ENCODE assay signal across 9 cellular contexts in genomic region chr3:141366285-141367037, GRCh38. TPM values are rescaled to one million over a fixed set of nuclear protein-coding genes. Genes with fewer than 3 reads are reported as not detected.
DNase-seq lines count a peak whose midpoint lies in the region; ATAC-seq and TF ChIP-seq lines count a peak whose summit lies in the region.
"Had no signal": no experiment of that assay in that cellular context is flagged by ENCODE, and none has a peak within 500 bp of the region (broad histone marks: within the 10 kb centered on the region; RNA-seq: fewer than 3 reads in every experiment).

No MANE protein-coding gene starts in this region.

- WGBS in mammary epithelial cell (ENCODE audit: low coverage, missing lambda C conversion rate), result 3% methylated on average over 5 of the region's 5 CpGs
- WGBS in lung, 2 donors, result 45 to 59% methylated on average over 5 of the region's 5 CpGs

- H3K4me2 ChIP-seq in mammary epithelial cell (ENCODE audit: insufficient read depth, low read depth, low read length), result peak overlapping the region; percentile 74

- H3K9me3 ChIP-seq in mammary epithelial cell (replicated peaks; ENCODE audit: insufficient read depth, low read length), result no peaks in the 10 kb centered on the region
- H3K9me3 ChIP-seq in lung (ENCODE audit: control insufficient read depth in 2 of 2, insufficient read depth in 1 of 2, low read length in 1 of 2), result no peaks in the 10 kb centered on the region
- H3K9me3 ChIP-seq in upper lobe of right lung, result no peaks in the 10 kb centered on the region

- dilution Hi-C loops in mammary epithelial cell (cut with HindIII; ENCODE audit: low sequenced_read_pairs), result loop anchor here (5.0 kb wide), 1 partner anchor 46 kb away; no protein-coding TSS in a partner anchor

- H3K4me3 ChIP-seq in mammary epithelial cell (replicated peaks in 1 of 3; ENCODE audit: insufficient read depth in 1 of 3, low read depth in 2 of 3, low read length in 3 of 3) (peak overlapping the region in 1 of 3 experiments; percentile 23), lung (no peak overlapping the region), upper lobe of right lung (no peak overlapping the region)

- in situ Hi-C loops in mammary epithelial cell (cut with MboI; ENCODE audit: low sequenced_read_pairs in 2 of 2), result no loop called here

- H3K27ac ChIP-seq in mammary epithelial cell (ENCODE audit: insufficient read depth, low read depth, low read length) (peak overlapping the region; percentile 99), lung (ENCODE audit: low read depth in 1 of 2, low read length in 1 of 2) (peak overlapping the region; percentile 96 to 99), upper lobe of right lung (peak overlapping the region; percentile 90)
- H3K27ac ChIP-seq: 22Rv1 had no signal

- H4K20me1 ChIP-seq in mammary epithelial cell (ENCODE audit: insufficient read depth, low read length), result no peaks in the 10 kb centered on the region

- H3K36me3 ChIP-seq in mammary epithelial cell (ENCODE audit: insufficient read depth, low read length) (no peaks in the 10 kb centered on the region), lung (ENCODE audit: control insufficient read depth in 2 of 2, insufficient read depth in 2 of 2, low read length in 2 of 2) (no peaks in the 10 kb centered on the region), upper lobe of right lung (no peaks in the 10 kb centered on the region)

- peak in 1 of 2 donors; percentile 12 for TF ChIP-seq CTCF in mammary epithelial cell (conservative IDR thresholded peaks at IDR 0.05 in 1 of 2, IDR thresholded peaks at IDR 0.05 in 1 of 2; ENCODE audit: extremely low read depth in 1 of 2, insufficient read depth in 1 of 2, low read depth in 1 of 2, low read length in 2 of 2)
- no peak for TF ChIP-seq CTCF in lung (IDR thresholded peaks at IDR 0.05; ENCODE audit: control extremely low read depth, extremely low read depth)
- no peak for TF ChIP-seq CTCF in upper lobe of right lung (IDR thresholded peaks at IDR 0.05)

- no TSS peak for BruUV-seq in mammary epithelial cell (replicated peaks; lab: Mats Ljungman, UMichigan)

- peaks cover 55% of the 10 kb centered on the region for H3K4me1 ChIP-seq in mammary epithelial cell (ENCODE audit: insufficient read depth, low read length)
- peaks cover 13 to 23% of the 10 kb centered on the region in 2 donors for H3K4me1 ChIP-seq in lung (ENCODE audit: control insufficient read depth in 2 of 2, insufficient read depth in 2 of 2, low read length in 2 of 2)
- peaks cover 48% of the 10 kb centered on the region for H3K4me1 ChIP-seq in upper lobe of right lung

- H3K27me3 ChIP-seq in mammary epithelial cell (ENCODE audit: insufficient read depth, low read length) (no peaks in the 10 kb centered on the region), lung (ENCODE audit: control insufficient read depth, insufficient read depth) (no peaks in the 10 kb centered on the region), upper lobe of right lung (no peaks in the 10 kb centered on the region)

- H2AFZ ChIP-seq in mammary epithelial cell (ENCODE audit: low read depth, low read length), result peak overlapping the region; percentile 76

- H3K79me2 ChIP-seq in mammary epithelial cell (ENCODE audit: insufficient read depth, low read length), result peaks cover 21% of the 10 kb centered on the region

- peak; percentile 8 for DNase-seq in DMS53 (lab: John Stamatoyannopoulos, UW)
- DNase-seq in DMS53 treated with DMSO at 0.1 percent for 48 hours (lab: John Stamatoyannopoulos, UW; ENCODE audit: unreplicated experiment), result no peak
- DNase-seq in mammary epithelial cell, result peak; percentile 87
- peak; percentile 63 for DNase-seq in lung (ENCODE audit: low spot score)
- DNase-seq in upper lobe of right lung, result peak; percentile 70
- no peak for DNase-seq in SK-N-DZ (ENCODE audit: low spot score)

- intact Hi-C loops in mammary epithelial cell (cut with micrococcal nuclease) (loop anchor here (1.0 to 10.0 kb wide), 4 partner anchors 30 to 188 kb away; no protein-coding TSS in a partner anchor), upper lobe of right lung (cut with DNase I) (no loop called here)

- peak overlapping the region; percentile 93 for H3K9ac ChIP-seq in mammary epithelial cell (ENCODE audit: insufficient read depth, low read length)

- CTCF ChIA-PET in mammary epithelial cell (lab: Charles Lee; ENCODE audit: low non-redundant PET), result interaction anchor here (1.1 kb wide), 1 partner anchor 88 kb away, joined by 6 read pairs; no protein-coding TSS in a partner anchor

- ATAC-seq in lung (ENCODE audit: insufficient read depth, low FRiP score), result no peak
- ATAC-seq in upper lobe of right lung, result peak; percentile 51
- no peak for ATAC-seq in HG03097 (IDR thresholded peaks at IDR 0.05; ENCODE audit: low FRiP score, unreplicated experiment)
- no peak for ATAC-seq in HG03025 (IDR thresholded peaks at IDR 0.05; ENCODE audit: low FRiP score, unreplicated experiment)

RNA-seq across cellular contexts. Expression of gene ZBTB38, which starts 1.8 kb away (rescaled TPM):
- total RNA-seq in mammary epithelial cell, result 100 to 1,000 TPM in 1 of 2 donors, 10 to 100 TPM in 1; 64.7 to 110 TPM
- polyA plus RNA-seq in mammary epithelial cell, result 33.8 TPM
- polyA minus RNA-seq in mammary epithelial cell, result 57.1 TPM
- total RNA-seq in lung, result 100 to 1,000 TPM in 1 of 2 donors, 10 to 100 TPM in 1; 83.0 to 111 TPM
- 10 to 100 TPM in 1 of 2 donors, 1 to 10 TPM in 1; 9.3 to 24.1 TPM for polyA plus RNA-seq in lung
- total RNA-seq in upper lobe of right lung, result 118 TPM
- 4.7 and 8.1 TPM in 2 replicates for polyA plus RNA-seq in SK-N-DZ (2014; cell fraction: cytosol; rRNA removed)
- 4.0 and 4.3 TPM in 2 replicates for polyA plus RNA-seq in SK-N-DZ (2014; cell fraction: nucleus; rRNA removed)

Comparison
In these comparisons a context has a peak if more than half of its experiments do, and no peak if none do; other contexts are left out.
1. DNase-seq: peak in DMS53 (single experiment), mammary epithelial cell (single experiment), lung (single experiment) and upper lobe of right lung (single experiment); none in DMS53 treated with DMSO at 0.1 percent for 48 hours (single experiment) and SK-N-DZ (single experiment).
2. Peak in every context shown above with its lines, with median percentiles within 50 percentile points of each other: H3K27ac ChIP-seq.